In genomic region chr4:84497835-84498202, GRCh38 we compare ENCODE assay signal across 10 cellular contexts. TPM values are rescaled to one million over a fixed set of nuclear protein-coding genes. Genes with fewer than 3 reads are reported as not detected.
A peak's percentile ranks its signal among the peaks of the same experiment; 100 is the strongest.
DNase-seq lines count a peak whose midpoint lies in the region; ATAC-seq and TF ChIP-seq lines count a peak whose summit lies in the region.
"Had no signal": no experiment of that assay in that cellular context is flagged by ENCODE, and none has a peak within 500 bp of the region (broad histone marks: within the 10 kb centered on the region; RNA-seq: fewer than 3 reads in every experiment).

No MANE protein-coding gene starts in this region.

- no peak for TF ChIP-seq POLR2A in heart left ventricle (IDR thresholded peaks at IDR 0.05)

- POLR2A ChIA-PET in naive thymus-derived CD4-positive, alpha-beta T cell (lab: Charles Lee): no interaction called here

- no peak for TF ChIP-seq CTCF in heart left ventricle (IDR thresholded peaks at IDR 0.05)
- TF ChIP-seq CTCF in dorsolateral prefrontal cortex (IDR thresholded peaks at IDR 0.05 in 54 of 56, conservative IDR thresholded peaks at IDR 0.05 in 2 of 56; ENCODE audit: low read depth in 1 of 56, partially characterized antibody in 56 of 56): no peak

- CTCF ChIA-PET in naive thymus-derived CD4-positive, alpha-beta T cell (lab: Charles Lee): no interaction called here

- H3K27me3 ChIP-seq in heart left ventricle (peaks cover 95 to 100% (median 100%) of the 10 kb centered on the region in 9 donors), dorsolateral prefrontal cortex (peaks cover 52 to 100% (median 100%) of the 10 kb centered on the region in 45 donors)
- peaks cover 14 to 75% of the 10 kb centered on the region in 2 donors for H3K27me3 ChIP-seq in naive thymus-derived CD4-positive, alpha-beta T cell (ENCODE audit: control insufficient read depth in 2 of 2, insufficient read depth in 2 of 2, low read length in 2 of 2)

- no peaks in the 10 kb centered on the region for H3K36me3 ChIP-seq in heart left ventricle
- H3K36me3 ChIP-seq in naive thymus-derived CD4-positive, alpha-beta T cell (ENCODE audit: control insufficient read depth in 2 of 3, insufficient read depth in 3 of 3, low read length in 3 of 3): no peaks in the 10 kb centered on the region
- H3K36me3 ChIP-seq in urinary bladder (ENCODE audit: insufficient read depth): no peaks in the 10 kb centered on the region

- no peak overlapping the region for H3K27ac Mint-ChIP-seq in naive thymus-derived CD4-positive, alpha-beta T cell

- no peaks in the 10 kb centered on the region for H3K9me3 ChIP-seq in heart left ventricle
- H3K9me3 ChIP-seq in naive thymus-derived CD4-positive, alpha-beta T cell (ENCODE audit: control insufficient read depth in 2 of 3, low read length in 3 of 3): peaks cover 0 to 32% (median 0%) of the 10 kb centered on the region in 3 experiments

- H3K4me3 Mint-ChIP-seq in naive thymus-derived CD4-positive, alpha-beta T cell: peak overlapping the region in 6 of 10 donors; percentile 74 to 85 (median 82)

- no peak for DNase-seq in heart left ventricle
- DNase-seq in Right ventricle myocardium superior: no peak
- no peak for DNase-seq in dorsolateral prefrontal cortex
- no peak for DNase-seq in naive thymus-derived CD4-positive, alpha-beta T cell
- DNase-seq in activated CD4-positive, alpha-beta T cell treated with anti-CD3 and anti-CD28 coated beads for 4 hours: no peak
- DNase-seq in NCI-H187 treated with DMSO at 0.1 percent for 48 hours (lab: John Stamatoyannopoulos, UW): no peak
- DNase-seq: NCI-H446 treated with DMSO at 0.1 percent for 48 hours; stimulated activated CD4-positive, alpha-beta T cell treated with anti-CD3 and anti-CD28 coated beads, Interleukin-12 subunit alpha, Interleukin-12 subunit beta, amount 100 ng/mL, for 4 hours had no signal

- H3K4me3 ChIP-seq in heart left ventricle (peak overlapping the region; percentile 4 to 55 (median 34)), dorsolateral prefrontal cortex (peak overlapping the region; percentile 16 to 71 (median 47)), urinary bladder (ENCODE audit: low read depth, low read length) (peak overlapping the region; percentile 30)
- peak overlapping the region; percentile 48 for H3K4me3 ChIP-seq in naive thymus-derived CD4-positive, alpha-beta T cell (ENCODE audit: low read length)

- 1 to 3% (median 2%) methylated on average over 11 to 34 of the region's 34 CpGs for WGBS in heart left ventricle, 4 donors
- 1% methylated on average over 34 of the region's 34 CpGs for WGBS in urinary bladder

- H3K27ac ChIP-seq in heart left ventricle: no peak overlapping the region
- H3K27ac ChIP-seq in dorsolateral prefrontal cortex: peak overlapping the region in 6 of 59 donors; percentile 0 to 67 (median 36)
- no peak overlapping the region for H3K27ac ChIP-seq in naive thymus-derived CD4-positive, alpha-beta T cell (ENCODE audit: low read depth, low read length)
- H3K27ac ChIP-seq in urinary bladder (ENCODE audit: low read depth): no peak overlapping the region

- intact Hi-C loops in heart left ventricle (cut with DNase I): no loop called here
- intact Hi-C loops in Right ventricle myocardium superior (cut with DNase I): no loop called here
- intact Hi-C loops in dorsolateral prefrontal cortex (cut with DNase I): no loop called here
- intact Hi-C loops in naive thymus-derived CD4-positive, alpha-beta T cell (cut with micrococcal nuclease): loop anchor here in 1 of 2 donors (1.0 kb wide), 1 partner anchor 84 kb away; no protein-coding TSS in a partner anchor

- peaks cover 0 to 64% (median 35%) of the 10 kb centered on the region in 11 donors for H3K9me3 Mint-ChIP-seq in naive thymus-derived CD4-positive, alpha-beta T cell

- H3K4me1 ChIP-seq in heart left ventricle (peaks cover 0 to 49% (median 21%) of the 10 kb centered on the region in 12 donors), urinary bladder (ENCODE audit: insufficient read depth) (no peaks in the 10 kb centered on the region)
- peaks cover 0 to 11% of the 10 kb centered on the region in 2 donors for H3K4me1 ChIP-seq in naive thymus-derived CD4-positive, alpha-beta T cell (ENCODE audit: control insufficient read depth in 2 of 2, insufficient read depth in 2 of 2, low read length in 2 of 2)

- H3K4me1 Mint-ChIP-seq in naive thymus-derived CD4-positive, alpha-beta T cell: peaks cover 0 to 41% (median 29%) of the 10 kb centered on the region in 7 donors

- ATAC-seq in heart left ventricle (no peak), Right ventricle myocardium superior (ENCODE audit: poor library complexity) (no peak), HG03342 (IDR thresholded peaks at IDR 0.05; ENCODE audit: unreplicated experiment) (no peak)
- ATAC-seq in naive thymus-derived CD4-positive, alpha-beta T cell: no peak

- peaks cover 0 to 21% (median 4%) of the 10 kb centered on the region in 5 donors for H3K36me3 Mint-ChIP-seq in naive thymus-derived CD4-positive, alpha-beta T cell

- H3K27me3 Mint-ChIP-seq in naive thymus-derived CD4-positive, alpha-beta T cell: peaks cover 86 to 89% (median 87%) of the 10 kb centered on the region in 5 donors

RNA-seq across cellular contexts. Expression of gene NKX6-1, which starts 1.3 kb away (rescaled TPM):
- total RNA-seq in heart left ventricle: under 1 TPM in 1 of 9 donors, not detected in 8; 0.32 TPM
- polyA plus RNA-seq in heart left ventricle: not detected
- not detected for total RNA-seq in Right ventricle myocardium superior
- 1 to 10 TPM in 8 of 120 experiments, under 1 TPM in 100, not detected in 12; 0.18 to 1.6 (median 0.44) TPM for total RNA-seq in dorsolateral prefrontal cortex
- not detected for total RNA-seq in naive thymus-derived CD4-positive, alpha-beta T cell
- polyA plus RNA-seq in naive thymus-derived CD4-positive, alpha-beta T cell: not detected
- total RNA-seq in urinary bladder: not detected
- polyA plus RNA-seq in urinary bladder: 0.10 TPM
